Comparison of ENCODE assay signal across 30 cellular contexts in the genomic region with DNA sequence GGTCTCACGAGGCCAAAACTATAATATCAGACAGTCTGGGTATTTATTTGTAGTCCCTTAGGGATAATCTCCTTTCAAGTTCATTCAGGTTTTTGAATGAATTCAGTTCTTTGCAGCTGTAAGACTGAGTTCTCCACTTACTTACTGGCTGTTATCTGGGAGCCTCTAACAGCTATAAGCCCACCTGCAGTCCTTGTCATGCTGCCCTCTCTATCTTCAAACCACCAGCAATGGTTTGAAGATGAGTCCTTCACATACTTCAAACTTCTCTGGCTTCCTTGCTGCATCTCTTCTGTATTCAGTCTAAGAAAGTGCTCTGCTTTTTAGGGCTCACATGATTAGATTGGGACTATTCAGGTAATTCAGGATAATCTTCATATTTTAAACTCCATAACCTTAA.
"Had no signal": no experiment of that assay in that cellular context is flagged by ENCODE, and none has a peak within 500 bp of the region (broad histone marks: within the 10 kb centered on the region; RNA-seq: fewer than 3 reads in every experiment).

No MANE protein-coding gene starts in this region.

- H3K36me3 ChIP-seq: ascending aorta, breast epithelium, cardiac muscle cell, colonic mucosa, esophagus squamous epithelium, gastroesophageal sphincter, heart right ventricle had no signal

- H3K9me3 Mint-ChIP-seq: activated CD4-positive, alpha-beta memory T cell treated with anti-CD3 and anti-CD28 coated beads for 36 hours; activated naive CD8-positive, alpha-beta T cell treated with anti-CD3 and anti-CD28 coated beads, Interleukin-2, amount 10 ng/mL, durations not matched to agents 7 days and 5 days; brain; T-helper 2 cell treated with Interferon-gamma antibody and Interleukin-4, amounts not matched to agents 5 μg/mL and 100 μg/mL, for 36 hours had no signal

- H3K4me1 Mint-ChIP-seq: activated CD8-positive, alpha-beta memory T cell treated with anti-CD3 and anti-CD28 coated beads, Interleukin-2, amount 10 ng/mL, durations not matched to agents 7 days and 5 days; brain had no signal

- H3K4me3 ChIP-seq: ascending aorta, breast epithelium, cardiac muscle cell, colonic mucosa, esophagus squamous epithelium, gastroesophageal sphincter, heart right ventricle had no signal

- H3K4me3 Mint-ChIP-seq: activated CD4-positive, alpha-beta memory T cell treated with anti-CD3 and anti-CD28 coated beads for 36 hours; activated CD4-positive, alpha-beta T cell treated with anti-CD3 and anti-CD28 coated beads for 36 hours; activated CD4-positive, alpha-beta T cell treated with anti-CD3 and anti-CD28 coated beads, Interleukin-2, amount 10 ng/mL, durations not matched to agents 24 days and 14 days; activated CD8-positive, alpha-beta memory T cell treated with anti-CD3 and anti-CD28 coated beads, Interleukin-2, amount 10 ng/mL, durations not matched to agents 7 days and 5 days; activated CD8-positive, alpha-beta T cell treated with anti-CD3 and anti-CD28 coated beads, Interleukin-2, amount 10 ng/mL, durations not matched to agents 7 days and 5 days; activated naive CD4-positive, alpha-beta T cell treated with anti-CD3 and anti-CD28 coated beads, Interleukin-2, amount 10 ng/mL, durations not matched to agents 7 days and 5 days; activated naive CD8-positive, alpha-beta T cell treated with anti-CD3 and anti-CD28 coated beads, Interleukin-2, amount 10 ng/mL, durations not matched to agents 7 days and 5 days; activated T-cell treated with anti-CD3 and anti-CD28 coated beads, Interleukin-2, amount 50 U/mL, for 72 hours; brain; T-helper 17 cell; T-helper 2 cell treated with Interferon-gamma antibody and Interleukin-4, amounts not matched to agents 5 μg/mL and 100 μg/mL, for 36 hours had no signal

- H3K27me3 Mint-ChIP-seq: activated CD4-positive, alpha-beta memory T cell treated with anti-CD3 and anti-CD28 coated beads for 36 hours; activated CD4-positive, alpha-beta T cell treated with anti-CD3 and anti-CD28 coated beads for 36 hours; activated CD4-positive, alpha-beta T cell treated with anti-CD3 and anti-CD28 coated beads, Interleukin-2, amount 10 ng/mL, durations not matched to agents 24 days and 14 days; activated CD8-positive, alpha-beta memory T cell treated with anti-CD3 and anti-CD28 coated beads, Interleukin-2, amount 10 ng/mL, durations not matched to agents 7 days and 5 days; activated naive CD4-positive, alpha-beta T cell treated with anti-CD3 and anti-CD28 coated beads, Interleukin-2, amount 10 ng/mL, durations not matched to agents 7 days and 5 days; activated naive CD8-positive, alpha-beta T cell treated with anti-CD3 and anti-CD28 coated beads, Interleukin-2, amount 10 ng/mL, durations not matched to agents 7 days and 5 days; brain; T-helper 17 cell had no signal

- H3K36me3 Mint-ChIP-seq: activated CD4-positive, alpha-beta memory T cell treated with anti-CD3 and anti-CD28 coated beads for 36 hours; activated CD8-positive, alpha-beta memory T cell treated with anti-CD3 and anti-CD28 coated beads, Interleukin-2, amount 10 ng/mL, durations not matched to agents 7 days and 5 days; activated naive CD4-positive, alpha-beta T cell treated with anti-CD3 and anti-CD28 coated beads, Interleukin-2, amount 50 U/mL, for 72 hours; activated naive CD8-positive, alpha-beta T cell treated with anti-CD3 and anti-CD28 coated beads, Interleukin-2, amount 10 ng/mL, durations not matched to agents 7 days and 5 days; brain had no signal

- H3K27ac ChIP-seq: ascending aorta, breast epithelium, cardiac muscle cell, colonic mucosa, esophagus squamous epithelium, gastroesophageal sphincter, heart right ventricle had no signal

- H3K27ac Mint-ChIP-seq: activated CD4-positive, alpha-beta memory T cell treated with anti-CD3 and anti-CD28 coated beads for 36 hours; activated CD4-positive, alpha-beta T cell treated with anti-CD3 and anti-CD28 coated beads for 36 hours; activated CD4-positive, alpha-beta T cell treated with anti-CD3 and anti-CD28 coated beads, Interleukin-2, amount 10 ng/mL, durations not matched to agents 24 days and 14 days; activated CD8-positive, alpha-beta memory T cell treated with anti-CD3 and anti-CD28 coated beads, Interleukin-2, amount 10 ng/mL, durations not matched to agents 7 days and 5 days; activated CD8-positive, alpha-beta T cell treated with anti-CD3 and anti-CD28 coated beads, Interleukin-2, amount 10 ng/mL, durations not matched to agents 7 days and 5 days; activated naive CD4-positive, alpha-beta T cell treated with anti-CD3 and anti-CD28 coated beads, Interleukin-2, amount 10 ng/mL, durations not matched to agents 7 days and 5 days; activated naive CD4-positive, alpha-beta T cell treated with anti-CD3 and anti-CD28 coated beads, Interleukin-2, amount 50 U/mL, for 72 hours; activated naive CD8-positive, alpha-beta T cell treated with anti-CD3 and anti-CD28 coated beads, Interleukin-2, amount 10 ng/mL, durations not matched to agents 7 days and 5 days; activated T-cell treated with anti-CD3 and anti-CD28 coated beads, Interleukin-2, amount 50 U/mL, for 72 hours; brain; T-helper 2 cell treated with Interferon-gamma antibody and Interleukin-4, amounts not matched to agents 5 μg/mL and 100 μg/mL, for 36 hours had no signal

- H3K9me3 ChIP-seq: ascending aorta, breast epithelium, colonic mucosa, esophagus squamous epithelium, gastroesophageal sphincter, heart right ventricle had no signal

- H3K27me3 ChIP-seq: ascending aorta, breast epithelium, cardiac muscle cell, colonic mucosa, esophagus squamous epithelium, gastroesophageal sphincter, heart right ventricle had no signal

- ATAC-seq: activated CD8-positive, alpha-beta memory T cell treated with anti-CD3 and anti-CD28 coated beads, Interleukin-2, amount 10 ng/mL, durations not matched to agents 7 days and 5 days; activated CD8-positive, alpha-beta T cell treated with anti-CD3 and anti-CD28 coated beads, Interleukin-2, amount 10 ng/mL, durations not matched to agents 7 days and 5 days; activated naive CD4-positive, alpha-beta T cell treated with anti-CD3 and anti-CD28 coated beads, Interleukin-2, amount 50 U/mL, for 72 hours; activated T-cell treated with anti-CD3 and anti-CD28 coated beads, Interleukin-2, amount 50 U/mL, for 72 hours; gastroesophageal sphincter; heart right ventricle; T-helper 17 cell had no signal

- H3K4me1 ChIP-seq: ascending aorta, breast epithelium, colonic mucosa, gastroesophageal sphincter, heart right ventricle had no signal

- DNase-seq: activated CD4-positive, alpha-beta memory T cell treated with anti-CD3 and anti-CD28 coated beads for 36 hours; activated CD4-positive, alpha-beta T cell treated with anti-CD3 and anti-CD28 coated beads for 36 hours; activated CD4-positive, alpha-beta T cell treated with anti-CD3 and anti-CD28 coated beads, Interleukin-2, amount 10 ng/mL, durations not matched to agents 24 days and 14 days; activated CD4-positive, CD25-positive, alpha-beta regulatory T cell; activated CD4-positive, CD25-positive, alpha-beta regulatory T cell treated with anti-CD3 and anti-CD28 coated beads, Interleukin-2, amount 50 U/mL, for 72 hours; activated CD8-positive, alpha-beta memory T cell treated with anti-CD3 and anti-CD28 coated beads, Interleukin-2, amount 10 ng/mL, durations not matched to agents 7 days and 5 days; activated CD8-positive, alpha-beta memory T cell treated with anti-CD3 and anti-CD28 coated beads, Interleukin-2, amount 50 U/mL, for 4 hours; activated CD8-positive, alpha-beta T cell treated with anti-CD3 and anti-CD28 coated beads, Interleukin-2, amount 10 ng/mL, durations not matched to agents 7 days and 5 days; activated gamma-delta T cell; activated naive CD4-positive, alpha-beta T cell; activated naive CD4-positive, alpha-beta T cell treated with anti-CD3 and anti-CD28 coated beads, Interleukin-2, amount 10 ng/mL, durations not matched to agents 7 days and 5 days; activated naive CD8-positive, alpha-beta T cell treated with anti-CD3 and anti-CD28 coated beads, Interleukin-2, amount 10 ng/mL, durations not matched to agents 7 days and 5 days; activated T-cell treated with anti-CD3 and anti-CD28 coated beads, Interleukin-2, amount 50 U/mL, for 1 hour; activated T-cell treated with anti-CD3 and anti-CD28 coated beads, Interleukin-2, amount 50 U/mL, for 72 hours; central memory CD4-positive, alpha-beta T cell; cerebellar nuclear complex; colonic mucosa; effector CD8-positive, alpha-beta T cell; esophagus squamous epithelium; foreskin melanocyte; heart right ventricle; T-helper 17 cell; T1000 had no signal
